ENCODE assay signal across 10 cellular contexts in the genomic region with DNA sequence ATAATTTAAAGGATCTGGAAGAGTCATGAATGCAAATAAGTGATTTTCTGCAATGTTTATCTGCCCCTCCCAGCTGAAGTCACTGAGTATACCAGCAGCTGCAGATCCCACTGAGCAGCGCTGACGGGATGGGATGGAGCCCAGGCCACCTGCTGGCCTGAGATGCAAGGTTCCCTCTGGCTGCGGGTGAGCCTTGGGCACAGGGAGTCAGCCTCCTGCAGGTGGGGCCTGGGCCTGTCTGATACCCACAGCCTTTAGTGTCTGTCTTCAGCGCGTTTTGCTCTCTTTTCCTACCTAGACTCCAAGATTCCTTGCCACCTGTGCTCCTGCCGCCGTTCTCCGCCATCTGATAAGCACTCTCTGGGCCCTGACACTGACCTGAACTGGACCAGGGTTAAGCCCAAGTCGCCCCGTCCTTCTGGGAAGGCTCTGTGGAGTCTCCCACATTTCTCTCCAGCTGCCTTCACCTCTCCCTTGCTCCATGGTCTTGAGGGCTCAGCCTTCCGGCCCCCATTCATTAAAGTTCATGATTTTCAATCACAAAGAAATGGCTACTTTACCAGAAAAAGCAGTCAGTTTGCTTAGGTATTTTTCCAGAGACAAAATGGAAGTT.
A peak's percentile ranks its signal among the peaks of the same experiment; 100 is the strongest.
DNase-seq lines count a peak whose midpoint lies in the region; ATAC-seq and TF ChIP-seq lines count a peak whose summit lies in the region.
"Had no signal": no experiment of that assay in that cellular context is flagged by ENCODE, and none has a peak within 500 bp of the region (broad histone marks: within the 10 kb centered on the region; RNA-seq: fewer than 3 reads in every experiment).

No MANE protein-coding gene starts in this region.

- TF ChIP-seq CTCF in cardiac muscle cell (IDR thresholded peaks at IDR 0.05; ENCODE audit: low read depth, low read length) (peak; percentile 27), left ventricle myocardium inferior (IDR thresholded peaks at IDR 0.05; ENCODE audit: borderline replicate concordance) (no peak), foreskin keratinocyte (conservative IDR thresholded peaks at IDR 0.05) (peak; percentile 78)

- peaks cover 17% of the 10 kb centered on the region for H3K4me1 ChIP-seq in cardiac muscle cell (ENCODE audit: low read depth)
- peaks cover 25% of the 10 kb centered on the region for H3K4me1 ChIP-seq in left ventricle myocardium inferior
- no peaks in the 10 kb centered on the region for H3K4me1 ChIP-seq in foreskin keratinocyte

- DNase-seq in cardiac muscle cell (ENCODE audit: low read depth in 1 of 2, low spot score in 1 of 2) = peak; percentile 32 to 56
- DNase-seq in left ventricle myocardium inferior = no peak
- DNase-seq in RPMI8226 = peak; percentile 16
- peak in 1 of 2 donors; percentile 45 for DNase-seq in foreskin keratinocyte
- DNase-seq in midbrain (lab: John Stamatoyannopoulos, UW) = no peak
- DNase-seq: activated naive CD4-positive, alpha-beta T cell; stimulated activated naive CD4-positive, alpha-beta T cell treated with Interleukin-2 at 50 U/mL for 16 hours had no signal

- intact Hi-C loops in left ventricle myocardium inferior (cut with micrococcal nuclease) = no loop called here

- H3K27me3 ChIP-seq in cardiac muscle cell (no peaks in the 10 kb centered on the region), left ventricle myocardium inferior (ENCODE audit: low read depth) (no peaks in the 10 kb centered on the region), foreskin keratinocyte (no peaks in the 10 kb centered on the region)

- H3K27ac ChIP-seq in cardiac muscle cell = peak overlapping the region; percentile 39
- H3K27ac ChIP-seq in left ventricle myocardium inferior (replicated peaks) = no peak overlapping the region
- H3K27ac ChIP-seq in foreskin keratinocyte = no peak overlapping the region

- H3K36me3 ChIP-seq in cardiac muscle cell (no peaks in the 10 kb centered on the region), left ventricle myocardium inferior (no peaks in the 10 kb centered on the region)

- H3K9me3 ChIP-seq in cardiac muscle cell (ENCODE audit: low read depth) (no peaks in the 10 kb centered on the region), left ventricle myocardium inferior (replicated peaks) (no peaks in the 10 kb centered on the region)

- H3K4me3 ChIP-seq in cardiac muscle cell (no peak overlapping the region), left ventricle myocardium inferior (no peak overlapping the region)

- ATAC-seq in foreskin keratinocyte = peak; percentile 97
- ATAC-seq in HG03025 (IDR thresholded peaks at IDR 0.05; ENCODE audit: low FRiP score, unreplicated experiment) = no peak
- no peak for ATAC-seq in HG03571 (IDR thresholded peaks at IDR 0.05; ENCODE audit: unreplicated experiment)
- no peak for ATAC-seq in GM21447 (IDR thresholded peaks at IDR 0.05; ENCODE audit: unreplicated experiment)

Comparison
In these comparisons a context has a peak if more than half of its experiments do, and no peak if none do; other contexts are left out.
1. DNase-seq: peak in cardiac muscle cell (2 of 2) and RPMI8226 (single experiment); none in left ventricle myocardium inferior (single experiment) and midbrain (single experiment).